Comparison of ENCODE assay signal across 1 cellular context in the genomic region with DNA sequence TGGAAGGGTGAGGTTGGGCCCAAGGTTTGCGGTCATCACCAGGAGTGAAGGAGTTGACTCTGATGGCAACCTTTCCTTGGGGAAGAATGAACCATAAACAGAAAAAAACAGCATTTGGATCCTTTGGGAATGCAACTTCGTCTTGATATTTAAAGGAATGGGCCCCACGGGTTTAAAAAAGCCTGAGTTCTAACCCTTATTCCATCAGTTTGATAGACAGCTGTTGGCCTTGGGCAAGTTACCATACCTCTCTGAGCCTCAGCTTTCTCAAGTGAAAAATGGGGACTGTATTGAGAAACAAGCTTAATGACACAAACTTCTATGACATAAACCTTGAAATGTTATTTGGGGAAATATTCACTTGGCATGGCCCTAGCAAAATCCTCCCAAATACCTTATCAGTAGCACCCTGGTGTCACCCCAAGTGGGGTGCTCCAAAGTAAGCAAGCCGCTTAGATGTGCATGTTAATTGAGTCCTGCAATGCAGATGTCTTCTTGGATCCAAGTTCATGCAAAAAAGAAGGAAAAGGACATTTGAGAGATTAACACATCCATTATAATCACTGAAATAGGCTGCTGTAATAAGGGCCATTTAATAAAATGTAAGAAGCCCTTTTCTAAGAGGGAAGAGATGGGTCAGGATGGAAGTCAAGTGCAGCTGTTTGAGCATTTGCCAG.
TF ChIP-seq lines count a peak whose summit lies in the region.

No MANE protein-coding gene starts in this region.

TF ChIP-seq in HepG2, 621 proteins besides CTCF, POLR2A, EP300 and RAD21 (continued from another document):
- TF ChIP-seq, protein P1, sequence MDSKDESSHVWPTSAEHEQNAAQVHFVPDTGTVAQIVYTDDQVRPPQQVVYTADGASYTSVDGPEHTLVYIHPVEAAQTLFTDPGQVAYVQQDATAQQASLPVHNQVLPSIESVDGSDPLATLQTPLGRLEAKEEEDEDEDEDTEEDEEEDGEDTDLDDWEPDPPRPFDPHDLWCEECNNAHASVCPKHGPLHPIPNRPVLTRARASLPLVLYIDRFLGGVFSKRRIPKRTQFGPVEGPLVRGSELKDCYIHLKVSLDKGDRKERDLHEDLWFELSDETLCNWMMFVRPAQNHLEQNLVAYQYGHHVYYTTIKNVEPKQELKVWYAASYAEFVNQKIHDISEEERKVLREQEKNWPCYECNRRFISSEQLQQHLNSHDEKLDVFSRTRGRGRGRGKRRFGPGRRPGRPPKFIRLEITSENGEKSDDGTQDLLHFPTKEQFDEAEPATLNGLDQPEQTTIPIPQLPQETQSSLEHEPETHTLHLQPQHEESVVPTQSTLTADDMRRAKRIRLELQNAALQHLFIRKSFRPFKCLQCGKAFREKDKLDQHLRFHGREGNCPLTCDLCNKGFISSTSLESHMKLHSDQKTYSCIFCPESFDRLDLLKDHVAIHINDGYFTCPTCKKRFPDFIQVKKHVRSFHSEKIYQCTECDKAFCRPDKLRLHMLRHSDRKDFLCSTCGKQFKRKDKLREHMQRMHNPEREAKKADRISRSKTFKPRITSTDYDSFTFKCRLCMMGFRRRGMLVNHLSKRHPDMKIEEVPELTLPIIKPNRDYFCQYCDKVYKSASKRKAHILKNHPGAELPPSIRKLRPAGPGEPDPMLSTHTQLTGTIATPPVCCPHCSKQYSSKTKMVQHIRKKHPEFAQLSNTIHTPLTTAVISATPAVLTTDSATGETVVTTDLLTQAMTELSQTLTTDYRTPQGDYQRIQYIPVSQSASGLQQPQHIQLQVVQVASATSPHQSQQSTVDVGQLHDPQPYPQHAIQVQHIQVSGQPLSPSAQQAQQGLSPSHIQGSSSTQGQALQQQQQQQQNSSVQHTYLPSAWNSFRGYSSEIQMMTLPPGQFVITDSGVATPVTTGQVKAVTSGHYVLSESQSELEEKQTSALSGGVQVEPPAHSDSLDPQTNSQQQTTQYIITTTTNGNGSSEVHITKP (CRISPR knock-in tag; IDR thresholded peaks at IDR 0.05; ENCODE audit: low read depth): no peak
